In genomic region chr17:16419929-16420271, GRCh38 we compare ENCODE assay signal across 8 cellular contexts.
DNase-seq lines count a peak whose midpoint lies in the region; ATAC-seq and TF ChIP-seq lines count a peak whose summit lies in the region.

No MANE protein-coding gene starts in this region.

- H3K27me3 ChIP-seq in parathyroid adenoma (ENCODE audit: control insufficient read depth, insufficient read depth, low read length), result no peaks in the 10 kb centered on the region

- no peak overlapping the region for H2AFZ ChIP-seq in parathyroid adenoma

- H3K36me3 ChIP-seq in parathyroid adenoma (ENCODE audit: control insufficient read depth, insufficient read depth, low read length), result no peaks in the 10 kb centered on the region

- peaks cover 13% of the 10 kb centered on the region for H3K79me2 ChIP-seq in parathyroid adenoma

- H3K9ac ChIP-seq in parathyroid adenoma, result peak overlapping the region; percentile 30

- no peaks in the 10 kb centered on the region for H3K9me3 ChIP-seq in parathyroid adenoma (ENCODE audit: control insufficient read depth, low read length)

- TF ChIP-seq CTCF in parathyroid adenoma (IDR thresholded peaks at IDR 0.05), result no peak
- TF ChIP-seq CTCF in GM13976 (IDR thresholded peaks at IDR 0.05; ENCODE audit: borderline replicate concordance, control extremely low read depth, extremely low read depth, insufficient read depth, missing control alignments), result no peak

- in situ Hi-C loops in GM13976 (cut with MboI; ENCODE audit: low sequenced_read_pairs, unreplicated experiment), result no loop called here

- DNase-seq in GM03348 (ENCODE audit: low spot score), result peak; percentile 79
- DNase-seq in OCI-M1 (lab: John Stamatoyannopoulos, UW), result peak; percentile 32
- DNase-seq in astrocyte of the hippocampus (ENCODE audit: low read depth, low spot score), result peak; percentile 91
- no peak for DNase-seq in GM13976 (ENCODE audit: low spot score)
- no peak for DNase-seq in NCI-H2227 treated with DMSO at 0.1 percent for 48 hours (lab: John Stamatoyannopoulos, UW)
- DNase-seq in head of caudate nucleus, result no peak

- H3K27ac ChIP-seq in parathyroid adenoma, result no peak overlapping the region

- no peak for ATAC-seq in GM21717 (IDR thresholded peaks at IDR 0.05; ENCODE audit: unreplicated experiment)

- no peak overlapping the region for H3K4me3 ChIP-seq in parathyroid adenoma (ENCODE audit: low read depth, low read length)

- intact Hi-C loops in head of caudate nucleus (cut with DNase I), result no loop called here

- H3K4me1 ChIP-seq in parathyroid adenoma, result peaks cover 15% of the 10 kb centered on the region

- no peak overlapping the region for H3K4me2 ChIP-seq in parathyroid adenoma (ENCODE audit: low read length)

Comparison
In these comparisons a context has a peak if more than half of its experiments do, and no peak if none do; other contexts are left out.
1. DNase-seq: peak in GM03348 (single experiment), OCI-M1 (single experiment) and astrocyte of the hippocampus (single experiment); none in GM13976 (single experiment), NCI-H2227 treated with DMSO at 0.1 percent for 48 hours (single experiment) and head of caudate nucleus (0 of 42).